In genomic region chr10:13690281-13690825, GRCh38 we compare ENCODE assay signal across 9 cellular contexts.
DNase-seq lines count a peak whose midpoint lies in the region; ATAC-seq and TF ChIP-seq lines count a peak whose summit lies in the region.
"Had no signal": no experiment of that assay in that cellular context is flagged by ENCODE, and none has a peak within 500 bp of the region (broad histone marks: within the 10 kb centered on the region; RNA-seq: fewer than 3 reads in every experiment).

No MANE protein-coding gene starts in this region.

- H3K36me3 ChIP-seq in HUES6 (ENCODE audit: control insufficient read depth, insufficient read depth, low read length) = peaks cover 21% of the 10 kb centered on the region
- peaks cover 19 to 36% of the 10 kb centered on the region in 2 donors for H3K36me3 ChIP-seq in ascending aorta
- H3K36me3 ChIP-seq: uterus had no signal

- no peak overlapping the region for H3K4me3 ChIP-seq in HUES6 (ENCODE audit: low read depth, low read length)
- no peak overlapping the region for H3K4me3 ChIP-seq in ascending aorta
- H3K4me3 ChIP-seq: uterus had no signal

- intact Hi-C loops in ascending aorta (cut with DNase I) = no loop called here

- H3K9me3 ChIP-seq in HUES6 (ENCODE audit: control insufficient read depth, insufficient read depth, low read depth, low read length) = no peaks in the 10 kb centered on the region
- H3K9me3 ChIP-seq in ascending aorta = no peaks in the 10 kb centered on the region
- H3K9me3 ChIP-seq: uterus had no signal

- H3K27ac ChIP-seq in HUES6 (ENCODE audit: low read depth, low read length) (0 out of 2 replicates have a peak overlapping the region, but pooled peaks have one; percentile 13), foreskin keratinocyte (peak overlapping the region; percentile 54), ascending aorta (no peak overlapping the region)
- H3K27ac ChIP-seq: uterus had no signal

- DNase-seq in GM13976 (ENCODE audit: low spot score) (peak; percentile 55), foreskin keratinocyte (peak; percentile 83 to 92), NOMO-1 (lab: John Stamatoyannopoulos, UW; ENCODE audit: unreplicated experiment in 2 of 2) (no peak), AG08395 (ENCODE audit: low spot score) (no peak), ascending aorta (ENCODE audit: low spot score in 2 of 2) (no peak), NCI-H2107 (lab: John Stamatoyannopoulos, UW) (no peak)
- DNase-seq: uterus had no signal

- ATAC-seq in GM21526 (IDR thresholded peaks at IDR 0.05; ENCODE audit: low FRiP score, unreplicated experiment) = peak; percentile 54
- peak; percentile 99 for ATAC-seq in foreskin keratinocyte

- in situ Hi-C loops in GM13976 (cut with MboI; ENCODE audit: low sequenced_read_pairs, unreplicated experiment) = no loop called here

- no peaks in the 10 kb centered on the region for H3K27me3 ChIP-seq in HUES6 (ENCODE audit: control insufficient read depth, insufficient read depth, low read length)
- no peaks in the 10 kb centered on the region for H3K27me3 ChIP-seq in foreskin keratinocyte
- H3K27me3 ChIP-seq in ascending aorta = no peaks in the 10 kb centered on the region
- H3K27me3 ChIP-seq: uterus had no signal

- H3K9ac ChIP-seq in HUES6 (ENCODE audit: low read length) = no peak overlapping the region

- TF ChIP-seq CTCF in GM13976 (IDR thresholded peaks at IDR 0.05; ENCODE audit: borderline replicate concordance, control extremely low read depth, extremely low read depth, insufficient read depth, missing control alignments) = no peak
- no peak for TF ChIP-seq CTCF in foreskin keratinocyte (conservative IDR thresholded peaks at IDR 0.05)
- TF ChIP-seq CTCF in ascending aorta (IDR thresholded peaks at IDR 0.05) = no peak

- H3K4me1 ChIP-seq in HUES6 (ENCODE audit: control insufficient read depth, insufficient read depth, low read length) (peaks cover 13% of the 10 kb centered on the region), foreskin keratinocyte (peaks cover 13% of the 10 kb centered on the region), ascending aorta (peaks cover 0 to 15% of the 10 kb centered on the region in 2 donors)
- H3K4me1 ChIP-seq: uterus had no signal

Comparison
In these comparisons a context has a peak if more than half of its experiments do, and no peak if none do; other contexts are left out.
1. DNase-seq: peak in GM13976 (single experiment) and foreskin keratinocyte (2 of 2); none in NOMO-1 (0 of 2), AG08395 (single experiment), ascending aorta (0 of 2) and NCI-H2107 (single experiment).
2. H3K27ac ChIP-seq: peak in HUES6 (single experiment) and foreskin keratinocyte (single experiment); none in ascending aorta (0 of 2).